9 cellular contexts compared by ENCODE assay signal in the genomic region with DNA sequence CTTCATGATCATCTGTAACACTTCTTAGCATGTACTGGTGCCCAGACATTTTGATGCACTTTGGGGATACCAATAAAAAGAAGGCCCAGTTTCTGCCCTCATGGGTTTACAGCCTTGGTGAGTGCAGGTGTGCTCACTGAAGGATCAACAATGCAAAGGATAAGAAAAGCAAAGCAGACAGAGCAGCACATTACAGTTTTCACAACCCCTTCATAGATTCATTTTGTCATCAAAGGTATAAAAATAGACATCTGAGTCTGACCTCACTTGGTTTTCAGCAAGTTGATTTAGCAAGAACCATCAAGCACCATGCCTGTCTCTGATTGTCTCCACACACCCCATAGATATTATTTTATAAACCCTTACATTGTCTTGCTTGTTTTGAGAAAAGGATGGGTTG.
DNase-seq lines count a peak whose midpoint lies in the region; ATAC-seq lines count a peak whose summit lies in the region.
"Had no signal": no experiment of that assay in that cellular context is flagged by ENCODE, and none has a peak within 500 bp of the region (broad histone marks: within the 10 kb centered on the region; RNA-seq: fewer than 3 reads in every experiment).

No MANE protein-coding gene starts in this region.

- H3K27ac Mint-ChIP-seq in activated T-cell treated with anti-CD3 and anti-CD28 coated beads, Interleukin-2, amount 50 U/mL, for 24 hours, result no peak overlapping the region

- H3K9ac ChIP-seq in mucosa of rectum (ENCODE audit: low read depth in 1 of 2, low read length in 2 of 2), result no peak overlapping the region

- DNase-seq in SKM-1 (lab: John Stamatoyannopoulos, UW; ENCODE audit: unreplicated experiment) (no peak), putamen (ENCODE audit: low spot score) (no peak), NOMO-1 treated with DMSO at 0.1 percent for 48 hours (lab: John Stamatoyannopoulos, UW; ENCODE audit: unreplicated experiment) (no peak)
- no peak for DNase-seq in activated T-cell treated with anti-CD3 and anti-CD28 coated beads, Interleukin-2, amount 50 U/mL, for 24 hours
- DNase-seq: KG1 had no signal

- H3K9me3 Mint-ChIP-seq in activated T-cell treated with anti-CD3 and anti-CD28 coated beads, Interleukin-2, amount 50 U/mL, for 24 hours, result no peaks in the 10 kb centered on the region

- H3K27me3 ChIP-seq in mucosa of rectum (ENCODE audit: control insufficient read depth in 2 of 2, insufficient read depth in 2 of 2, low read length in 2 of 2), result no peaks in the 10 kb centered on the region

- H3K4me3 Mint-ChIP-seq in activated T-cell treated with anti-CD3 and anti-CD28 coated beads, Interleukin-2, amount 50 U/mL, for 24 hours, result no peak overlapping the region

- H3K4me1 Mint-ChIP-seq in activated T-cell treated with anti-CD3 and anti-CD28 coated beads, Interleukin-2, amount 50 U/mL, for 24 hours (ENCODE audit: low read depth), result peaks cover 76% of the 10 kb centered on the region

- peak overlapping the region; percentile 54 to 62 for H3K27ac ChIP-seq in mucosa of rectum (ENCODE audit: low read depth in 2 of 2, low read length in 2 of 2)

- H3K4me3 ChIP-seq in mucosa of rectum (ENCODE audit: low read length in 2 of 2), result no peak overlapping the region

- no peaks in the 10 kb centered on the region for H3K27me3 Mint-ChIP-seq in activated T-cell treated with anti-CD3 and anti-CD28 coated beads, Interleukin-2, amount 50 U/mL, for 24 hours

- peaks cover 15 to 21% of the 10 kb centered on the region in 2 donors for H3K4me1 ChIP-seq in mucosa of rectum (ENCODE audit: control insufficient read depth in 2 of 2, insufficient read depth in 2 of 2, low read length in 2 of 2)

- no peaks in the 10 kb centered on the region for H3K36me3 Mint-ChIP-seq in activated T-cell treated with anti-CD3 and anti-CD28 coated beads, Interleukin-2, amount 50 U/mL, for 24 hours (ENCODE audit: low read depth)

- peak; percentile 50 for ATAC-seq in GM18867 (IDR thresholded peaks at IDR 0.05; ENCODE audit: unreplicated experiment)
- peak; percentile 40 for ATAC-seq in GM21717 (IDR thresholded peaks at IDR 0.05; ENCODE audit: unreplicated experiment)
- ATAC-seq in HG03378 (IDR thresholded peaks at IDR 0.05; ENCODE audit: unreplicated experiment), result peak; percentile 38

- no peaks in the 10 kb centered on the region for H3K9me3 ChIP-seq in mucosa of rectum (ENCODE audit: control insufficient read depth in 2 of 2, low read length in 2 of 2)

- H3K36me3 ChIP-seq in mucosa of rectum (ENCODE audit: control insufficient read depth in 2 of 2, insufficient read depth in 2 of 2, low read length in 2 of 2), result no peaks in the 10 kb centered on the region
